Comparison of ENCODE assay signal across 8 cellular contexts in genomic region chr21:38805282-38806152, GRCh38. TPM values are rescaled to one million over a fixed set of nuclear protein-coding genes. Genes with fewer than 3 reads are reported as not detected.
DNase-seq lines count a peak whose midpoint lies in the region; ATAC-seq and TF ChIP-seq lines count a peak whose summit lies in the region.

Gene ETS2 (plus strand): TSS chr21:38805929. CDS start chr21:38810035, 4,106 bp downstream.

- H3K23ac ChIP-seq in trophoblast cell (ENCODE audit: low read length): no peak within 1 kb of the TSS

- H3K27ac ChIP-seq in adrenal gland: peak within 1 kb of the TSS; percentile 34 to 95 (median 90)
- H3K27ac ChIP-seq in trophoblast cell (ENCODE audit: low read depth, low read length): peak within 1 kb of the TSS; percentile 71
- H3K27ac ChIP-seq in tibial nerve: peak within 1 kb of the TSS; percentile 89 to 97 (median 94)

- H2AK5ac ChIP-seq in trophoblast cell (ENCODE audit: low read length): peak within 1 kb of the TSS; percentile 54

- TF ChIP-seq CTCF in adrenal gland (IDR thresholded peaks at IDR 0.05) (peak in 1 of 6 experiments; percentile 23), tibial nerve (IDR thresholded peaks at IDR 0.05) (peak in 2 of 5 experiments; percentile 0 to 18)

- peak within 1 kb of the TSS; percentile 51 for H4K12ac ChIP-seq in trophoblast cell (ENCODE audit: low read depth, low read length)

- H3K36me3 ChIP-seq in adrenal gland (replicated peaks in 1 of 2): peaks cover 0 to 6% of the 10 kb centered on the region in 2 donors
- H3K36me3 ChIP-seq in trophoblast cell (ENCODE audit: control insufficient read depth in 1 of 2, insufficient read depth in 2 of 2, low read length in 2 of 2): no peaks in the 10 kb centered on the region
- peaks cover 0 to 3% (median 0%) of the 10 kb centered on the region in 3 donors for H3K36me3 ChIP-seq in tibial nerve

- peak within 1 kb of the TSS; percentile 82 for H4K91ac ChIP-seq in trophoblast cell (ENCODE audit: low read depth, low read length)

- H3K4ac ChIP-seq in trophoblast cell (ENCODE audit: low read depth, low read length): peak within 1 kb of the TSS; percentile 94

- peak within 1 kb of the TSS; percentile 85 for H2AFZ ChIP-seq in trophoblast cell (ENCODE audit: insufficient read depth, low read length, poor library complexity)

- peak within 1 kb of the TSS; percentile 63 for H2BK12ac ChIP-seq in trophoblast cell (ENCODE audit: low read length)

- peak; percentile 93 to 97 for TF ChIP-seq POLR2A in adrenal gland (IDR thresholded peaks at IDR 0.05)
- TF ChIP-seq POLR2A in tibial nerve (IDR thresholded peaks at IDR 0.05): peak; percentile 77 to 83

- no peaks in the 10 kb centered on the region for H3K9me3 ChIP-seq in adrenal gland (replicated peaks in 1 of 3)
- H3K9me3 ChIP-seq in trophoblast cell (ENCODE audit: insufficient read depth, low read depth, low read length): no peaks in the 10 kb centered on the region
- H3K9me3 ChIP-seq in tibial nerve: no peaks in the 10 kb centered on the region

- peak within 1 kb of the TSS; percentile 77 for H2BK120ac ChIP-seq in trophoblast cell (ENCODE audit: insufficient read depth, low read length, poor library complexity)

- intact Hi-C loops in adrenal gland (cut with DNase I) (loop anchor here (5.0 to 10.0 kb wide), 4 partner anchors 71 to 322 kb away; no protein-coding TSS in a partner anchor), cardiac septum (cut with DNase I) (loop anchor here (2.0 to 10.0 kb wide), 6 partner anchors 102 to 321 kb away; no protein-coding TSS in a partner anchor)

- peaks cover 10% of the 10 kb centered on the region for H3K79me2 ChIP-seq in trophoblast cell (ENCODE audit: control insufficient read depth, insufficient read depth, low read length, poor library complexity)

- 0 to 1% (median 0%) methylated on average over 44 to 76 of the region's 76 CpGs; no CpG with 5 or more reads in 1 of the 4 donors for WGBS in adrenal gland, 4 donors
- WGBS in trophoblast cell (ENCODE audit: extremely low coverage, insufficient coverage, insufficient read length): no CpG with 5 or more reads among the region's 76 CpGs
- WGBS in tibial nerve, 2 donors: 1% methylated on average over 65 to 73 of the region's 76 CpGs

- DNase-seq in GM04504 (ENCODE audit: low read depth) (peak; percentile 74), NCI-H146 (lab: John Stamatoyannopoulos, UW) (peak; percentile 92), T-helper 1 cell (peak; percentile 46 to 77 (median 58)), adrenal gland (peak; percentile 86 to 94 (median 91)), cardiac septum (ENCODE audit: low spot score) (peak; percentile 98), trophoblast cell (peak; percentile 84 to 86), tibial nerve (ENCODE audit: low spot score in 2 of 2) (peak; percentile 57 to 74)

- H3K4me2 ChIP-seq in trophoblast cell (ENCODE audit: low read length): peak within 1 kb of the TSS; percentile 94

- peak within 1 kb of the TSS; percentile 96 for H3K18ac ChIP-seq in trophoblast cell (ENCODE audit: low read length)

- peak within 1 kb of the TSS; percentile 76 for H4K8ac ChIP-seq in trophoblast cell (ENCODE audit: low read depth, low read length)

- peak within 1 kb of the TSS; percentile 89 for H3K9ac ChIP-seq in trophoblast cell (ENCODE audit: low read length)

- H3K27me3 ChIP-seq in adrenal gland: no peaks in the 10 kb centered on the region
- H3K27me3 ChIP-seq in trophoblast cell (ENCODE audit: insufficient read depth, low read length): no peaks in the 10 kb centered on the region
- no peaks in the 10 kb centered on the region for H3K27me3 ChIP-seq in tibial nerve

- H3K4me1 ChIP-seq in adrenal gland (replicated peaks in 1 of 2) (peaks cover 0 to 22% of the 10 kb centered on the region in 2 donors), trophoblast cell (ENCODE audit: control insufficient read depth in 1 of 2, insufficient read depth in 2 of 2, low read length in 2 of 2) (peaks cover 20 to 27% of the 10 kb centered on the region in 2 experiments), tibial nerve (peaks cover 0 to 33% (median 6%) of the 10 kb centered on the region in 4 donors)

- peak; percentile 70 for ATAC-seq in HG02678 (IDR thresholded peaks at IDR 0.05; ENCODE audit: unreplicated experiment)

- H3K79me1 ChIP-seq in trophoblast cell (ENCODE audit: low read length): peaks cover 19% of the 10 kb centered on the region

- H2BK5ac ChIP-seq in trophoblast cell (ENCODE audit: low read depth, low read length, poor library complexity): peak within 1 kb of the TSS; percentile 93

- H3K14ac ChIP-seq in trophoblast cell (ENCODE audit: low read length): peak within 1 kb of the TSS; percentile 93

- peak within 1 kb of the TSS; percentile 45 to 93 (median 68) for H3K4me3 ChIP-seq in adrenal gland
- peak within 1 kb of the TSS; percentile 87 for H3K4me3 ChIP-seq in trophoblast cell (ENCODE audit: low read depth, low read length)
- peak within 1 kb of the TSS; percentile 72 to 88 (median 80) for H3K4me3 ChIP-seq in tibial nerve

- peak in 1 of 2 donors; percentile 97 for TF ChIP-seq EP300 in tibial nerve (IDR thresholded peaks at IDR 0.05)

RNA-seq across cellular contexts. Expression of gene ETS2, which starts in this region (rescaled TPM):
- total RNA-seq in adrenal gland: 10 to 100 TPM; 38.5 to 66.8 (median 49.2) TPM
- polyA plus RNA-seq in adrenal gland: 10 to 100 TPM; 26.2 to 38.8 (median 34.8) TPM
- total RNA-seq in cardiac septum: 36.4 TPM
- 17.3 and 18.1 TPM in 2 replicates for polyA plus RNA-seq in trophoblast cell (2013)
- total RNA-seq in tibial nerve: 100 to 1,000 TPM in 2 of 4 donors, 10 to 100 TPM in 2; 85.6 to 103 (median 98.5) TPM

Comparison
In these comparisons a context has a peak if more than half of its experiments do, and no peak if none do; other contexts are left out.
1. Peak in every context shown above with its lines: DNase-seq, ATAC-seq, H3K4me3 ChIP-seq and H3K27ac ChIP-seq.